8 cellular contexts compared by ENCODE assay signal in genomic region chr19:46346821-46347571, GRCh38.
DNase-seq lines count a peak whose midpoint lies in the region; ATAC-seq and TF ChIP-seq lines count a peak whose summit lies in the region.

PPP5C (plus strand) TSS chr19:46347087; CDS start chr19:46347097, 10 bp downstream.

- H3K27ac ChIP-seq in cingulate gyrus (ENCODE audit: low read depth, low read length), result peak within 1 kb of the TSS; percentile 79

- peak within 1 kb of the TSS; percentile 94 for H3K4me3 ChIP-seq in AG10803 (ENCODE audit: low read length)

- DNase-seq in AG10803 (ENCODE audit: low read depth) (peak; percentile 96), NCI-H510A treated with DMSO at 0.1 percent for 48 hours (lab: John Stamatoyannopoulos, UW) (peak; percentile 95), kidney tubule cell (ENCODE audit: low spot score) (peak; percentile 94)
- DNase-seq in activated CD4-positive, alpha-beta T cell treated with anti-CD3 and anti-CD28 coated beads for 4 hours, result peak; percentile 80 to 87
- peak; percentile 72 to 87 (median 75) for DNase-seq in stimulated activated CD4-positive, alpha-beta T cell treated with anti-CD3 and anti-CD28 coated beads, Interleukin-1b, Interleukin-23, amount 100 ng/mL, for 24 hours (ENCODE audit: low read depth in 4 of 4, low spot score in 1 of 4)

- peak; percentile 84 for TF ChIP-seq CTCF in AG10803 (conservative IDR thresholded peaks at IDR 0.05; ENCODE audit: low read length)

- ATAC-seq in GM19035 (IDR thresholded peaks at IDR 0.05; ENCODE audit: unreplicated experiment) (peak; percentile 64), HG03432 (IDR thresholded peaks at IDR 0.05; ENCODE audit: unreplicated experiment) (peak; percentile 72)

Comparison
In these comparisons a context has a peak if more than half of its experiments do, and no peak if none do; other contexts are left out.
1. Peak in every context shown above with its lines: DNase-seq, ATAC-seq, H3K4me3 ChIP-seq and H3K27ac ChIP-seq.